Comparison of ENCODE assay signal across 27 cellular contexts in the genomic region with DNA sequence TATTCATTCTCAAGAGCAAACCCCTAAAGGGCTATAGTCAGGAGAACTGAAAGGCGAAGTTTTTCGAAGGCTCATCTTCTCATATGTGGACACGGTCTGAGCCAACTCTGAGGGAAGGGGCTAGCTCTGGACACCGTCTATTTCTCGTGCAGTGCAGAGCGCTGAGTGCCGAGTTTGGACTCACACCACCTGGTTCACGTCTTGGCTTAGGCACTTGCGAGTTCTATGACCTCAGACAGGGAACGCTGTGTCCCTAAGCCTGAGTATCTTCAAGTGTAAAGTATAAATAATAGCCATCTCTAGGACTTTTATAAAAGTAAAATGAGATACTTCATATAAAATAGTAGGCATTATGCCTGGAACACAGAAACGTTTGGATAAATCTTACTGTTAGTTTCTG.
"Had no signal": no experiment of that assay in that cellular context is flagged by ENCODE, and none has a peak within 500 bp of the region (broad histone marks: within the 10 kb centered on the region; RNA-seq: fewer than 3 reads in every experiment).

No MANE protein-coding gene starts in this region.

- FAIRE-seq: small intestine had no signal

- H3K4me1 ChIP-seq: tibial artery, uterus had no signal

- H3K27ac ChIP-seq: tibial artery, uterus had no signal

- H3K27me3 ChIP-seq: uterus had no signal

- ATAC-seq: activated T-helper 17 cell treated with anti-CD3 and anti-CD28 coated beads, Interleukin-2, amount 50 U/mL, for 72 hours; esophagus mucosa; natural killer cell; sciatic nerve; stimulated activated memory B cell treated with anti-CD40 and anti-IgM and Interleukin-4, amounts not matched to agents 10 μg/mL and 1 μg/mL and 100 μg/mL, for 72 hours; stimulated activated naive CD8-positive, alpha-beta T cell treated with anti-CD3 and anti-CD28 coated beads, Interleukin-15, amount 100 ng/mL, for 72 hours had no signal

- DNase-seq: activated CD4-positive, alpha-beta memory T cell treated with anti-CD3 and anti-CD28 coated beads for 36 hours; activated CD4-positive, alpha-beta T cell treated with anti-CD3 and anti-CD28 coated beads, Interleukin-2, amount 10 ng/mL, durations not matched to agents 24 days and 14 days; activated CD4-positive, CD25-positive, alpha-beta regulatory T cell treated with anti-CD3 and anti-CD28 coated beads, Interleukin-2, amount 50 U/mL, for 72 hours; activated CD8-positive, alpha-beta memory T cell treated with anti-CD3 and anti-CD28 coated beads, Interleukin-2, amount 50 U/mL, for 4 hours; activated gamma-delta T cell treated with Interleukin-2 at 50 U/mL for 16 hours; activated naive CD4-positive, alpha-beta T cell treated with anti-CD3 and anti-CD28 coated beads, Interleukin-2, amount 50 U/mL, for 16 hours; activated T-cell treated with anti-CD3 and anti-CD28 coated beads, Interleukin-2, amount 50 U/mL, for 1 hour; amniotic stem cell; central memory CD4-positive, alpha-beta T cell; endodermal cell; foreskin fibroblast; kidney glomerular epithelial cell; midbrain; natural killer cell; posterior cingulate gyrus; small intestine; stimulated activated CD4-positive, alpha-beta T cell treated with anti-CD3 and anti-CD28 coated beads, Interleukin-1b, Interleukin-23, amount 100 ng/mL, for 48 hours; stimulated activated CD4-positive, alpha-beta T cell treated with anti-CD3 and anti-CD28 coated beads, Interleukin-4, amount 100 ng/mL, for 4 hours; stimulated activated CD8-positive, alpha-beta memory T cell treated with anti-CD3 and anti-CD28 coated beads, Interleukin-4, amount 100 ng/mL, for 48 hours; stimulated activated naive CD8-positive, alpha-beta T cell treated with anti-CD3 and anti-CD28 coated beads, Interleukin-15, amount 100 ng/mL, for 72 hours; T-helper 2 cell; tibial artery had no signal

- H3K9me3 ChIP-seq: tibial artery, uterus had no signal

- H3K4me3 ChIP-seq: tibial artery, uterus had no signal

- H3K36me3 ChIP-seq: tibial artery, uterus had no signal
